Comparison of ENCODE assay signal across 9 cellular contexts in genomic region chr1:167683641-167684502, GRCh38. TPM values are rescaled to one million over a fixed set of nuclear protein-coding genes. Genes with fewer than 3 reads are reported as not detected.
A peak's percentile ranks its signal among the peaks of the same experiment; 100 is the strongest.
DNase-seq lines count a peak whose midpoint lies in the region; ATAC-seq and TF ChIP-seq lines count a peak whose summit lies in the region.
"Had no signal": no experiment of that assay in that cellular context is flagged by ENCODE, and none has a peak within 500 bp of the region (broad histone marks: within the 10 kb centered on the region; RNA-seq: fewer than 3 reads in every experiment).

No MANE protein-coding gene starts in this region.

- H3K4me1 ChIP-seq in ascending aorta (peaks cover 7 to 19% of the 10 kb centered on the region in 2 donors), right cardiac atrium (ENCODE audit: control insufficient read depth, insufficient read depth, low read length) (peaks cover 34% of the 10 kb centered on the region), tibial artery (peaks cover 0 to 58% (median 28%) of the 10 kb centered on the region in 4 donors)

- intact Hi-C loops in ascending aorta (cut with DNase I) (loop anchor here (10.0 kb wide), 1 partner anchor 229 kb away; no protein-coding TSS in a partner anchor), right cardiac atrium (cut with DNase I) (loop anchor here in 3 of 4 donors (5.0 to 10.0 kb wide), 2 partner anchors 49 to 52 kb away; partner anchors contain the start of gene RCSD1 (in 3 of the 3)), tibial artery (cut with DNase I; ENCODE audit: low total_unique reads) (no loop called here)

- peak; percentile 19 to 66 for ATAC-seq in right cardiac atrium
- ATAC-seq in HG02840 (IDR thresholded peaks at IDR 0.05; ENCODE audit: low FRiP score, unreplicated experiment), result no peak
- no peak for ATAC-seq in GM18511 (IDR thresholded peaks at IDR 0.05; ENCODE audit: unreplicated experiment)
- ATAC-seq: A549 had no signal

- H3K36me3 ChIP-seq in ascending aorta, result no peaks in the 10 kb centered on the region
- H3K36me3 ChIP-seq in tibial artery, result no peaks in the 10 kb centered on the region

- H3K27ac ChIP-seq in ascending aorta (peak overlapping the region; percentile 43 to 79), right cardiac atrium (ENCODE audit: low read length) (peak overlapping the region; percentile 82), tibial artery (peak overlapping the region; percentile 52 to 58)
- H3K27ac ChIP-seq: A549 had no signal

- H3K9me3 ChIP-seq in ascending aorta (no peaks in the 10 kb centered on the region), right cardiac atrium (ENCODE audit: control insufficient read depth, low read length) (no peaks in the 10 kb centered on the region), tibial artery (no peaks in the 10 kb centered on the region)
- H3K9me3 ChIP-seq: A549 had no signal

- no peak for DNase-seq in T-helper 1 cell
- no peak for DNase-seq in ascending aorta (ENCODE audit: low spot score in 2 of 2)
- DNase-seq in right cardiac atrium, result peak; percentile 40 to 71 (median 61)
- no peak for DNase-seq in tibial artery
- DNase-seq in GDM1 (lab: John Stamatoyannopoulos, UW), result no peak

- peaks cover 50% of the 10 kb centered on the region for H3K36me3 Mint-ChIP-seq in T-helper 1 cell treated with Interleukin-12 subunit alpha and Interleukin-12 subunit beta and Interleukin-4 antibody, amounts not matched to agents 30 μg/mL and 1 μg/mL, for 36 hours (ENCODE audit: low read depth)

- H3K27me3 ChIP-seq in ascending aorta (no peaks in the 10 kb centered on the region), right cardiac atrium (ENCODE audit: control insufficient read depth, insufficient read depth) (no peaks in the 10 kb centered on the region), tibial artery (no peaks in the 10 kb centered on the region)

- H3K4me1 Mint-ChIP-seq in T-helper 1 cell treated with Interleukin-12 subunit alpha and Interleukin-12 subunit beta and Interleukin-4 antibody, amounts not matched to agents 30 μg/mL and 1 μg/mL, for 36 hours (ENCODE audit: low read depth), result peaks cover 14% of the 10 kb centered on the region

- WGBS in right cardiac atrium, result 40% methylated on average over 15 of the region's 15 CpGs

- H3K4me3 ChIP-seq in ascending aorta (peak overlapping the region in 1 of 2 donors; percentile 6), right cardiac atrium (ENCODE audit: low read length) (no peak overlapping the region), tibial artery (no peak overlapping the region)
- H3K4me3 ChIP-seq: A549 had no signal

- H3K9me3 Mint-ChIP-seq in T-helper 1 cell treated with Interleukin-12 subunit alpha and Interleukin-12 subunit beta and Interleukin-4 antibody, amounts not matched to agents 30 μg/mL and 1 μg/mL, for 36 hours, result no peaks in the 10 kb centered on the region

- no peak overlapping the region for H3K4me3 Mint-ChIP-seq in T-helper 1 cell treated with Interleukin-12 subunit alpha and Interleukin-12 subunit beta and Interleukin-4 antibody, amounts not matched to agents 30 μg/mL and 1 μg/mL, for 36 hours

- TF ChIP-seq CTCF in ascending aorta (IDR thresholded peaks at IDR 0.05), result no peak
- no peak for TF ChIP-seq CTCF in tibial artery (IDR thresholded peaks at IDR 0.05)

- H3K27me3 Mint-ChIP-seq in T-helper 1 cell treated with Interleukin-12 subunit alpha and Interleukin-12 subunit beta and Interleukin-4 antibody, amounts not matched to agents 30 μg/mL and 1 μg/mL, for 36 hours (ENCODE audit: low read depth), result no peaks in the 10 kb centered on the region

- peak overlapping the region; percentile 79 for H3K27ac Mint-ChIP-seq in T-helper 1 cell treated with Interleukin-12 subunit alpha and Interleukin-12 subunit beta and Interleukin-4 antibody, amounts not matched to agents 30 μg/mL and 1 μg/mL, for 36 hours

RNA-seq across cellular contexts. Expression of gene MPZL1, which starts 37.9 kb away (rescaled TPM):
- total RNA-seq in ascending aorta (58.9 TPM), right cardiac atrium (10 to 100 TPM; 36.3 to 73.7 (median 61.1) TPM)
- polyA plus RNA-seq in right cardiac atrium, result 20.4 TPM

RNA-seq across cellular contexts. Expression of gene RCSD1, which starts 53.8 kb away (rescaled TPM):
- 36.8 TPM for total RNA-seq in ascending aorta
- 10 to 100 TPM; 53.4 to 61.5 (median 58.2) TPM for total RNA-seq in right cardiac atrium
- polyA plus RNA-seq in right cardiac atrium, result 27.1 TPM
- polyA plus RNA-seq: A549 had no signal

Comparison
In these comparisons a context has a peak if more than half of its experiments do, and no peak if none do; other contexts are left out.
1. DNase-seq: peak in right cardiac atrium (3 of 3); none in T-helper 1 cell (0 of 5), ascending aorta (0 of 2), tibial artery (0 of 2) and GDM1 (single experiment).
2. ATAC-seq: peak in right cardiac atrium (2 of 2); none in HG02840 (single experiment) and GM18511 (single experiment).
3. Peak in every context shown above with its lines, with median percentiles within 50 percentile points of each other: H3K27ac ChIP-seq.